23 cellular contexts compared by ENCODE assay signal in genomic region chr15:38823272-38823671, GRCh38.
"Had no signal": no experiment of that assay in that cellular context is flagged by ENCODE, and none has a peak within 500 bp of the region (broad histone marks: within the 10 kb centered on the region; RNA-seq: fewer than 3 reads in every experiment).

No MANE protein-coding gene starts in this region.

- DNase-seq: effector CD8-positive, alpha-beta T cell; endodermal cell; foreskin melanocyte; hypothalamus; immature natural killer cell; islet precursor cell; kidney glomerular epithelial cell; left colon; left ventricle myocardium inferior; lower lobe of right lung; natural killer cell; occipital lobe; right cardiac atrium; sigmoid colon; stimulated activated CD4-positive, alpha-beta T cell treated with anti-CD3 and anti-CD28 coated beads, Interleukin-2, amount 100 ng/mL, for 24 hours; stimulated activated CD4-positive, alpha-beta T cell treated with anti-CD3 and anti-CD28 coated beads, Interleukin-4, amount 100 ng/mL, for 24 hours; stimulated activated naive CD4-positive, alpha-beta T cell treated with Interleukin-2 at 50 U/mL for 16 hours; stomach; thyroid gland had no signal

- H3K4me3 ChIP-seq: esophagus muscularis mucosa, left ventricle myocardium inferior, lower lobe of right lung, prostate gland, sigmoid colon, stomach, thyroid gland, vagina had no signal

- H3K27me3 ChIP-seq: esophagus muscularis mucosa, sigmoid colon, stomach, thyroid gland, vagina had no signal

- ATAC-seq: left colon; lower lobe of right lung; natural killer cell; right cardiac atrium; stimulated activated effector memory CD8-positive, alpha-beta T cell treated with anti-CD3 and anti-CD28 coated beads, Interleukin-12 subunit alpha, Interleukin-12 subunit beta, amount 100 ng/mL, for 72 hours had no signal

- H3K27ac ChIP-seq: esophagus muscularis mucosa, left ventricle myocardium inferior, lower lobe of right lung, prostate gland, sigmoid colon, stomach, thyroid gland, vagina had no signal

- H3K36me3 ChIP-seq: esophagus muscularis mucosa, left ventricle myocardium inferior, lower lobe of right lung, prostate gland, sigmoid colon, stomach, thyroid gland, vagina had no signal
